ENCODE assay signal across 12 cellular contexts in the genomic region with DNA sequence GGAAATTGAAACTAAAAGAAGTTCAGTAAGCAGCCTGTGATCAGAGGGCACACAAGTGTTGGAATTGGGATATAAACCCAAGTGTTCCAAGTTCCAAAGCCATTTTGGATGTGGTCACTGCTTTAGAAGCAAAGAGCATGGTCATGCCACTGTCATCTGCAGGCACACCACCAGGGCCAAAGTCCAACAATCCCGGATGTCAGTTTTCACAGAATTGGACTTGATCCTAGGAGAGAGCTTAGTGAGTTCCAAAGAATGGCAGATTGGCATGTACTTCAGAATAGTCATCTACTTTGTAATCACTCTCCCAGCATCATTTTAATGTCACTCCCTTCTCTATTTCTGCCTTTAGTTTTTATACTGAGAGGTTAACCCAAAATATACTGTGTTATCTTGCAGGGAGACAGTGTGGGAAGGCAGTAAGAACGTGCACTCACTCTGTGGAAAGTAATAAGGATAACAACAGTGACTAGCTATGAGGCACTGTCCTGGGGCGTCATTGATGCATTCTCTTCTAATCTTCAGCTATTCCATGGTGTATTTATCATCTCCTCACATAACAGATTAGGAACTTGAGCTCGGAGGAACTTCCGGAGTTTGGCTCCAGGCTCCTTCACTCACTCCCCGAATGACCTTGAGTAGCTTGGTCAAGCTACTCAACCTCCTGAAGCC.
DNase-seq lines count a peak whose midpoint lies in the region; ATAC-seq, FAIRE-seq and TF ChIP-seq lines count a peak whose summit lies in the region.
"Had no signal": no experiment of that assay in that cellular context is flagged by ENCODE, and none has a peak within 500 bp of the region (broad histone marks: within the 10 kb centered on the region; RNA-seq: fewer than 3 reads in every experiment).

No MANE protein-coding gene starts in this region.

- no peak overlapping the region for H3K4me3 Mint-ChIP-seq in activated naive CD4-positive, alpha-beta T cell treated with anti-CD3 and anti-CD28 coated beads, Interleukin-2, amount 10 ng/mL, durations not matched to agents 7 days and 5 days
- H3K4me3 Mint-ChIP-seq: activated CD4-positive, alpha-beta memory T cell treated with anti-CD3 and anti-CD28 coated beads for 36 hours had no signal

- H3K4me2 ChIP-seq in smooth muscle cell, result peak overlapping the region; percentile 16

- DNase-seq in RCC 7860 (ENCODE audit: low spot score) (peak; percentile 17), left cardiac atrium (no peak), smooth muscle cell (lab: John Stamatoyannopoulos, UW; ENCODE audit: unreplicated experiment) (no peak), NCI-H2171 treated with DMSO at 0.1 percent for 48 hours (lab: John Stamatoyannopoulos, UW) (no peak), DMS79 treated with DMSO at 0.1 percent for 48 hours (lab: John Stamatoyannopoulos, UW) (no peak), NCI-H524 treated with DMSO at 0.1 percent for 48 hours (lab: John Stamatoyannopoulos, UW) (no peak)
- no peak for DNase-seq in activated naive CD4-positive, alpha-beta T cell treated with anti-CD3 and anti-CD28 coated beads, Interleukin-2, amount 10 ng/mL, durations not matched to agents 7 days and 5 days
- DNase-seq: NCI-H1105, NCI-H446 treated with DMSO at 0.1 percent for 48 hours had no signal

- no peak overlapping the region for H3K4me3 ChIP-seq in smooth muscle cell

- H3K27ac ChIP-seq in smooth muscle cell (ENCODE audit: low read depth), result no peak overlapping the region

- H3K9ac ChIP-seq in smooth muscle cell (ENCODE audit: low read depth), result no peak overlapping the region

- CTCF ChIA-PET in activated naive CD4-positive, alpha-beta T cell treated with anti-CD3 and anti-CD28 coated beads, Interleukin-2, amount 10 ng/mL, durations not matched to agents 7 days and 5 days (lab: Charles Lee), result interaction anchor here (0.7 to 1.2 kb wide), 4 partner anchors 11 to 294 kb away, joined by 3 to 4 read pairs (median 3); no protein-coding TSS in a partner anchor

- ATAC-seq in GM19351 (IDR thresholded peaks at IDR 0.05; ENCODE audit: unreplicated experiment) (peak; percentile 13), left cardiac atrium (peak; percentile 38 to 62)
- ATAC-seq: sciatic nerve had no signal

- intact Hi-C loops in left cardiac atrium (cut with DNase I), result no loop called here

- no peaks in the 10 kb centered on the region for H3K27me3 Mint-ChIP-seq in activated naive CD4-positive, alpha-beta T cell treated with anti-CD3 and anti-CD28 coated beads, Interleukin-2, amount 10 ng/mL, durations not matched to agents 7 days and 5 days
- H3K27me3 Mint-ChIP-seq: activated CD4-positive, alpha-beta memory T cell treated with anti-CD3 and anti-CD28 coated beads for 36 hours had no signal

- WGBS in smooth muscle cell (ENCODE audit: low lambda C conversion rate), result 53% methylated on average over 6 of the region's 6 CpGs

- no peak overlapping the region for H2AFZ ChIP-seq in smooth muscle cell (ENCODE audit: low read depth)

- no peaks in the 10 kb centered on the region for H3K9me3 ChIP-seq in smooth muscle cell (replicated peaks; ENCODE audit: low read depth)

- no peaks in the 10 kb centered on the region for H3F3A ChIP-seq in smooth muscle cell (ENCODE audit: low read depth)

- no peaks in the 10 kb centered on the region for H4K20me1 ChIP-seq in smooth muscle cell (ENCODE audit: low read depth)

- H3K27me3 ChIP-seq in smooth muscle cell (ENCODE audit: low read depth), result peaks cover 19% of the 10 kb centered on the region

- no peaks in the 10 kb centered on the region for H3K4me1 Mint-ChIP-seq in activated naive CD4-positive, alpha-beta T cell treated with anti-CD3 and anti-CD28 coated beads, Interleukin-2, amount 10 ng/mL, durations not matched to agents 7 days and 5 days

- H3K27ac Mint-ChIP-seq in activated naive CD4-positive, alpha-beta T cell treated with anti-CD3 and anti-CD28 coated beads, Interleukin-2, amount 10 ng/mL, durations not matched to agents 7 days and 5 days, result no peak overlapping the region
- H3K27ac Mint-ChIP-seq: activated CD4-positive, alpha-beta memory T cell treated with anti-CD3 and anti-CD28 coated beads for 36 hours had no signal

- no peak for FAIRE-seq in RCC 7860 (lab: Jason Lieb, UNC)

- no peaks in the 10 kb centered on the region for H3K36me3 ChIP-seq in smooth muscle cell (ENCODE audit: low read depth)

- H3K79me2 ChIP-seq in smooth muscle cell (ENCODE audit: low read depth), result no peaks in the 10 kb centered on the region

- H3K4me1 ChIP-seq in smooth muscle cell (ENCODE audit: low read depth), result no peaks in the 10 kb centered on the region

- peaks cover 3% of the 10 kb centered on the region for H3K9me3 Mint-ChIP-seq in activated naive CD4-positive, alpha-beta T cell treated with anti-CD3 and anti-CD28 coated beads, Interleukin-2, amount 10 ng/mL, durations not matched to agents 7 days and 5 days
- H3K9me3 Mint-ChIP-seq: activated CD4-positive, alpha-beta memory T cell treated with anti-CD3 and anti-CD28 coated beads for 36 hours had no signal

- H3K36me3 Mint-ChIP-seq in activated naive CD4-positive, alpha-beta T cell treated with anti-CD3 and anti-CD28 coated beads, Interleukin-2, amount 10 ng/mL, durations not matched to agents 7 days and 5 days, result no peaks in the 10 kb centered on the region
- H3K36me3 Mint-ChIP-seq: activated CD4-positive, alpha-beta memory T cell treated with anti-CD3 and anti-CD28 coated beads for 36 hours had no signal

- TF ChIP-seq CTCF in smooth muscle cell (IDR thresholded peaks at IDR 0.05; ENCODE audit: borderline replicate concordance, insufficient read depth, poor library complexity, severe bottlenecking), result no peak
